In genomic region chr10:61942997-61943457, GRCh38 we compare ENCODE assay signal across 1 cellular context.
A peak's percentile ranks its signal among the peaks of the same experiment; 100 is the strongest.
TF ChIP-seq lines count a peak whose summit lies in the region.

No MANE protein-coding gene starts in this region.

TF ChIP-seq in GM12878, 131 proteins besides CTCF, POLR2A, EP300 and RAD21 (continued from another document):
- TF ChIP-seq, protein P1, sequence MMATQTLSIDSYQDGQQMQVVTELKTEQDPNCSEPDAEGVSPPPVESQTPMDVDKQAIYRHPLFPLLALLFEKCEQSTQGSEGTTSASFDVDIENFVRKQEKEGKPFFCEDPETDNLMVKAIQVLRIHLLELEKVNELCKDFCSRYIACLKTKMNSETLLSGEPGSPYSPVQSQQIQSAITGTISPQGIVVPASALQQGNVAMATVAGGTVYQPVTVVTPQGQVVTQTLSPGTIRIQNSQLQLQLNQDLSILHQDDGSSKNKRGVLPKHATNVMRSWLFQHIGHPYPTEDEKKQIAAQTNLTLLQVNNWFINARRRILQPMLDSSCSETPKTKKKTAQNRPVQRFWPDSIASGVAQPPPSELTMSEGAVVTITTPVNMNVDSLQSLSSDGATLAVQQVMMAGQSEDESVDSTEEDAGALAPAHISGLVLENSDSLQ (IDR thresholded peaks at IDR 0.05): no peak
- TF ChIP-seq BHLHE40 (IDR thresholded peaks at IDR 0.05; ENCODE audit: borderline replicate concordance in 1 of 2, low read depth in 2 of 2, low read length in 1 of 2) (0 out of 4 replicates have a peak, but pooled peaks of 1 of the 2 experiments have one; percentile 21), IRF4 (IDR thresholded peaks at IDR 0.05; ENCODE audit: low read depth, low read length) (no peak), MAX (IDR thresholded peaks at IDR 0.05; ENCODE audit: low read depth, low read length) (no peak), ATF7 (IDR thresholded peaks at IDR 0.05; ENCODE audit: low read depth) (no peak), STAT3 (IDR thresholded peaks at IDR 0.05; ENCODE audit: low read depth, low read length) (no peak), TCF12 (IDR thresholded peaks at IDR 0.05; ENCODE audit: low read depth, low read length) (no peak), SIN3A (IDR thresholded peaks at IDR 0.05; ENCODE audit: low read depth, low read length) (no peak), BCL11A (IDR thresholded peaks at IDR 0.05; ENCODE audit: low read depth, low read length) (no peak), RUNX3 (IDR thresholded peaks at IDR 0.05; ENCODE audit: low read length) (peak; percentile 69), CUX1 (IDR thresholded peaks at IDR 0.05; ENCODE audit: insufficient replicate concordance, low read depth, low read length) (no peak), RAD51 (IDR thresholded peaks at IDR 0.05) (no peak), HCFC1 (IDR thresholded peaks at IDR 0.05; ENCODE audit: low read length) (no peak), POLR2AphosphoS5 (IDR thresholded peaks at IDR 0.05; ENCODE audit: low read length) (no peak), KLF5 (IDR thresholded peaks at IDR 0.05; ENCODE audit: partially characterized antibody) (no peak), PAX8 (IDR thresholded peaks at IDR 0.05) (no peak), TARDBP (IDR thresholded peaks at IDR 0.05; ENCODE audit: borderline replicate concordance) (no peak), IKZF1 (conservative IDR thresholded peaks at IDR 0.05) (no peak), ZNF207 (IDR thresholded peaks at IDR 0.05; ENCODE audit: borderline replicate concordance) (no peak), NR2C1 (IDR thresholded peaks at IDR 0.05) (no peak), ESRRA (IDR thresholded peaks at IDR 0.05; ENCODE audit: low read length) (no peak), RELA (IDR thresholded peaks at IDR 0.05; ENCODE audit: borderline replicate concordance, partially characterized antibody) (no peak), ZNF592 (IDR thresholded peaks at IDR 0.05) (no peak), NFIC (IDR thresholded peaks at IDR 0.05; ENCODE audit: low read depth, low read length) (no peak), IKZF2 (IDR thresholded peaks at IDR 0.05) (peak; percentile 39 to 53), HDAC2 (IDR thresholded peaks at IDR 0.05) (no peak), MTA2 (IDR thresholded peaks at IDR 0.05; ENCODE audit: low read depth) (peak; percentile 30; the same call in 1 of the 2 replicates), SRF (IDR thresholded peaks at IDR 0.05; ENCODE audit: low read depth in 2 of 2, low read length in 2 of 2) (no peak)
- TF ChIP-seq, protein P2, sequence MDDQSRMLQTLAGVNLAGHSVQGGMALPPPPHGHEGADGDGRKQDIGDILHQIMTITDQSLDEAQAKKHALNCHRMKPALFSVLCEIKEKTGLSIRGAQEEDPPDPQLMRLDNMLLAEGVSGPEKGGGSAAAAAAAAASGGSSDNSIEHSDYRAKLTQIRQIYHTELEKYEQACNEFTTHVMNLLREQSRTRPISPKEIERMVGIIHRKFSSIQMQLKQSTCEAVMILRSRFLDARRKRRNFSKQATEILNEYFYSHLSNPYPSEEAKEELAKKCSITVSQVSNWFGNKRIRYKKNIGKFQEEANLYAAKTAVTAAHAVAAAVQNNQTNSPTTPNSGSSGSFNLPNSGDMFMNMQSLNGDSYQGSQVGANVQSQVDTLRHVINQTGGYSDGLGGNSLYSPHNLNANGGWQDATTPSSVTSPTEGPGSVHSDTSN (IDR thresholded peaks at IDR 0.05; ENCODE audit: insufficient replicate concordance, low read depth, low read length): no peak
- TF ChIP-seq, protein P3, sequence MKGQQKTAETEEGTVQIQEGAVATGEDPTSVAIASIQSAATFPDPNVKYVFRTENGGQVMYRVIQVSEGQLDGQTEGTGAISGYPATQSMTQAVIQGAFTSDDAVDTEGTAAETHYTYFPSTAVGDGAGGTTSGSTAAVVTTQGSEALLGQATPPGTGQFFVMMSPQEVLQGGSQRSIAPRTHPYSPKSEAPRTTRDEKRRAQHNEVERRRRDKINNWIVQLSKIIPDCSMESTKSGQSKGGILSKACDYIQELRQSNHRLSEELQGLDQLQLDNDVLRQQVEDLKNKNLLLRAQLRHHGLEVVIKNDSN (IDR thresholded peaks at IDR 0.05; ENCODE audit: borderline replicate concordance, extremely low read length, insufficient read depth, low read depth, low read length): no peak
